Comparison of ENCODE assay signal across 19 cellular contexts in the genomic region with DNA sequence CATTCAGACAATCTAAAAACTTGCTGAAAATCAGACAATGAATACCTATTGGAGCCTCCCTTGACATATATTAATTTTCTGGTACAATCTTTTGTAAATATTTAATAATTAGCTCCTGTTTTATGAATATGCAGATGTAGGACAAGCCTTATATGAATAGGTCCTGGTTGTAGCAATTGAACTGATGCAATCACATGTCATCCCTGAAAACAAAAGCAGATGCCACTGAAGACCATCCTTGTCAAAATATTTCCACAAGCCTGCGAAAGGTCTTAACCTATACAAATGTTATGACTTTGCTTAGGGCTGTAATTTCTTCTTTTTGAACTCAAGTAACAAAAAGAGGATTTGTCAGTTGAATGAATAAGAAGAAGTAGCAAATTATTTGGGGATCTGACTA.
A peak's percentile ranks its signal among the peaks of the same experiment; 100 is the strongest.
DNase-seq lines count a peak whose midpoint lies in the region; ATAC-seq, FAIRE-seq and TF ChIP-seq lines count a peak whose summit lies in the region.
"Had no signal": no experiment of that assay in that cellular context is flagged by ENCODE, and none has a peak within 500 bp of the region (broad histone marks: within the 10 kb centered on the region; RNA-seq: fewer than 3 reads in every experiment).

No MANE protein-coding gene starts in this region.

- H3F3A ChIP-seq in GM23338 (replicated peaks; ENCODE audit: low read depth), result no peaks in the 10 kb centered on the region

- H3K79me2 ChIP-seq in GM23338 (replicated peaks; ENCODE audit: insufficient read depth) (no peaks in the 10 kb centered on the region), K562 (ENCODE audit: control insufficient read depth, insufficient read depth, low read length) (no peaks in the 10 kb centered on the region), mesendoderm (ENCODE audit: control insufficient read depth, insufficient read depth, low read length) (no peaks in the 10 kb centered on the region)

- H3K36me3 ChIP-seq in GM23338 (ENCODE audit: insufficient read depth) (no peaks in the 10 kb centered on the region), K562 (ENCODE audit: control insufficient read depth, insufficient read depth, low read length) (no peaks in the 10 kb centered on the region), mesendoderm (ENCODE audit: control insufficient read depth, insufficient read depth, low read length) (no peaks in the 10 kb centered on the region), upper lobe of right lung (no peaks in the 10 kb centered on the region)
- H3K36me3 ChIP-seq: Peyer's patch had no signal

- no peaks in the 10 kb centered on the region for H3K27me3 Mint-ChIP-seq in GM23338 (ENCODE audit: insufficient read depth, low read depth, poor library complexity)
- H3K27me3 Mint-ChIP-seq: CD4-positive, CD25-positive, alpha-beta regulatory T cell; IgD-negative memory B cell; T-cell had no signal

- H4K20me1 ChIP-seq in GM23338 (replicated peaks; ENCODE audit: insufficient read depth) (no peaks in the 10 kb centered on the region), K562 (replicated peaks; ENCODE audit: control insufficient read depth, insufficient read depth, low read length) (no peaks in the 10 kb centered on the region)

- CTCF ChIA-PET in K562 (lab: Yijun Ruan, JAX; ENCODE audit: low intra/inter-chr PET ratio), result no interaction called here

- H4K8ac ChIP-seq in mesendoderm (ENCODE audit: low read depth, low read length), result no peak overlapping the region

- no peak overlapping the region for H3K27ac Mint-ChIP-seq in GM23338
- H3K27ac Mint-ChIP-seq: CD4-positive, CD25-positive, alpha-beta regulatory T cell; IgD-negative memory B cell; T-cell had no signal

- no peak overlapping the region for H2BK120ac ChIP-seq in mesendoderm (ENCODE audit: low read depth, low read length)

- no peak overlapping the region for H3K18ac ChIP-seq in mesendoderm (ENCODE audit: low read length)

- no peak overlapping the region for H2AK5ac ChIP-seq in mesendoderm (ENCODE audit: low read length)

- H3K27me3 ChIP-seq in GM23338 (ENCODE audit: insufficient read depth) (no peaks in the 10 kb centered on the region), K562 (ENCODE audit: control insufficient read depth in 2 of 2, insufficient read depth in 2 of 2, low read length in 2 of 2) (no peaks in the 10 kb centered on the region), mesendoderm (ENCODE audit: insufficient read depth, low read length, poor library complexity) (no peaks in the 10 kb centered on the region), upper lobe of right lung (no peaks in the 10 kb centered on the region)
- H3K27me3 ChIP-seq: Peyer's patch had no signal

- no peak overlapping the region for H3K56ac ChIP-seq in mesendoderm (ENCODE audit: low read length)

- no peak overlapping the region for H3K27ac ChIP-seq in GM23338 (ENCODE audit: low read depth)
- H3K27ac ChIP-seq in K562 (ENCODE audit: extremely low read depth, low read depth, low read length), result no peak overlapping the region
- no peak overlapping the region for H3K27ac ChIP-seq in mesendoderm (ENCODE audit: low read depth, low read length)
- H3K27ac ChIP-seq in upper lobe of right lung, result no peak overlapping the region
- H3K27ac ChIP-seq: Peyer's patch had no signal

- in situ Hi-C loops in K562 (cut with MboI), result no loop called here

- H3K9me3 ChIP-seq in K562 (replicated peaks; ENCODE audit: control insufficient read depth, insufficient read depth, low read depth, low read length) (no peaks in the 10 kb centered on the region), upper lobe of right lung (no peaks in the 10 kb centered on the region)
- H3K9me3 ChIP-seq: Peyer's patch had no signal

- H2AFZ ChIP-seq in GM23338, result 0 out of 2 replicates have a peak overlapping the region, but pooled peaks have one; percentile 30
- H2AFZ ChIP-seq in K562 (ENCODE audit: low read depth, low read length), result no peak overlapping the region

- no peak overlapping the region for H3K9ac ChIP-seq in K562 (ENCODE audit: insufficient read depth in 1 of 2, low read depth in 2 of 2, low read length in 2 of 2)
- no peak overlapping the region for H3K9ac ChIP-seq in mesendoderm (ENCODE audit: low read length)

- no peak for TF ChIP-seq EP300 in K562 (IDR thresholded peaks at IDR 0.05; ENCODE audit: low read length)

- no peaks in the 10 kb centered on the region for H3K79me1 ChIP-seq in mesendoderm (ENCODE audit: low read length)

- TF ChIP-seq CTCF in GM23338 (conservative IDR thresholded peaks at IDR 0.05; ENCODE audit: low read depth in 2 of 2), result no peak
- no peak for TF ChIP-seq CTCF in K562 (IDR thresholded peaks at IDR 0.05 in 2 of 3, conservative IDR thresholded peaks at IDR 0.05 in 1 of 3; ENCODE audit: insufficient read depth in 2 of 3, low read depth in 1 of 3, low read length in 3 of 3)
- no peak for TF ChIP-seq CTCF in upper lobe of right lung (IDR thresholded peaks at IDR 0.05)

- H3K9me3 Mint-ChIP-seq in GM23338, result no peaks in the 10 kb centered on the region

- ATAC-seq in GM23338 (no peak), K562 (no peak), upper lobe of right lung (no peak), GM18873 (IDR thresholded peaks at IDR 0.05; ENCODE audit: low FRiP score, unreplicated experiment) (no peak)
- ATAC-seq: T-cell had no signal

- peaks cover 5% of the 10 kb centered on the region; the same call in 2 of the 3 replicates for H3K4me1 Mint-ChIP-seq in GM23338
- H3K4me1 Mint-ChIP-seq: CD4-positive, CD25-positive, alpha-beta regulatory T cell; IgD-negative memory B cell; T-cell had no signal

- H3K4me2 ChIP-seq in GM23338 (no peak overlapping the region), K562 (ENCODE audit: insufficient read depth, low read length) (no peak overlapping the region), mesendoderm (ENCODE audit: low read length) (no peak overlapping the region)

- H3K23ac ChIP-seq in mesendoderm (ENCODE audit: low read length), result no peak overlapping the region

- H2BK15ac ChIP-seq in mesendoderm (replicated peaks; ENCODE audit: low read depth), result no peak overlapping the region

- H3K4me3 ChIP-seq in GM23338, result no peak overlapping the region
- no peak overlapping the region for H3K4me3 ChIP-seq in K562
- no peak overlapping the region for H3K4me3 ChIP-seq in mesendoderm (ENCODE audit: low read length)
- no peak overlapping the region for H3K4me3 ChIP-seq in upper lobe of right lung
- H3K4me3 ChIP-seq: Peyer's patch had no signal

- no peaks in the 10 kb centered on the region; the same call in 1 of the 2 replicates for H3K9me2 ChIP-seq in GM23338 (ENCODE audit: insufficient read depth)

- POLR2A ChIA-PET in K562 (lab: Yijun Ruan, JAX), result no interaction called here

- H3K4ac ChIP-seq in mesendoderm (ENCODE audit: low read depth, low read length), result no peak overlapping the region

- H3K4me1 ChIP-seq in GM23338 (ENCODE audit: insufficient read depth) (peaks cover 3% of the 10 kb centered on the region; the same call in 1 of the 2 replicates), K562 (replicated peaks in 1 of 2; ENCODE audit: control insufficient read depth in 2 of 2, insufficient read depth in 2 of 2, low read length in 2 of 2) (no peaks in the 10 kb centered on the region), mesendoderm (ENCODE audit: control insufficient read depth, low read depth, low read length) (peaks cover 4% of the 10 kb centered on the region), upper lobe of right lung (no peaks in the 10 kb centered on the region)
- H3K4me1 ChIP-seq: Peyer's patch had no signal

- no peak overlapping the region for H3K4me3 Mint-ChIP-seq in GM23338
- H3K4me3 Mint-ChIP-seq: CD4-positive, CD25-positive, alpha-beta regulatory T cell; IgD-negative memory B cell; T-cell had no signal

- intact Hi-C loops in K562 (cut with micrococcal nuclease), result no loop called here
- intact Hi-C loops in upper lobe of right lung (cut with DNase I), result no loop called here

- no peak for TF ChIP-seq POLR2A in K562 (conservative IDR thresholded peaks at IDR 0.05)

- DNase-seq in GM23338 (ENCODE audit: low spot score), result no peak
- peak; percentile 43 for DNase-seq in NCI-H748 (lab: John Stamatoyannopoulos, UW; ENCODE audit: unreplicated experiment)
- DNase-seq in K562 (ENCODE audit: extremely low read depth in 1 of 4, low spot score in 3 of 4), result no peak
- peak; percentile 55 for DNase-seq in mesendoderm
- DNase-seq in upper lobe of right lung, result no peak
- DNase-seq in epidermal melanocyte (ENCODE audit: insufficient read length, low spot score), result no peak
- DNase-seq: CD4-positive, CD25-positive, alpha-beta regulatory T cell; DND-41; Karpas-422; NCI-H1436 treated with DMSO at 0.1 percent for 48 hours; NCI-H2029; NCI-H2171; NCI-H345; NCI-H526 treated with DMSO at 0.1 percent for 48 hours; Peyer's patch; T-cell had no signal

- H3K9me1 ChIP-seq in K562 (ENCODE audit: control insufficient read depth, insufficient read depth, low read length), result no peaks in the 10 kb centered on the region

- no peak overlapping the region for H4K5ac ChIP-seq in mesendoderm (ENCODE audit: low read length)

- H3K36me3 Mint-ChIP-seq in GM23338 (ENCODE audit: low read depth), result no peaks in the 10 kb centered on the region
- H3K36me3 Mint-ChIP-seq: CD4-positive, CD25-positive, alpha-beta regulatory T cell; IgD-negative memory B cell; T-cell had no signal

- BruUV-seq in K562 (replicated peaks; lab: Mats Ljungman, UMichigan), result no TSS peak

- WGBS in K562 (ENCODE audit: insufficient coverage, low coverage, missing lambda C conversion rate), result 14% methylated on average over 1 of the region's 1 CpG
- WGBS in mesendoderm (ENCODE audit: extremely low coverage, insufficient coverage, low lambda C conversion rate), result no CpG with 5 or more reads among the region's 1 CpG

- no peak for TF ChIP-seq RAD21 in K562 (CRISPR knock-in tag; conservative IDR thresholded peaks at IDR 0.05 in 1 of 2, IDR thresholded peaks at IDR 0.05 in 1 of 2)

- no peak for FAIRE-seq in K562 (lab: Jason Lieb, UNC)
- FAIRE-seq: GM12891 had no signal

- no peak overlapping the region for H2BK5ac ChIP-seq in mesendoderm (ENCODE audit: low read length)

TF ChIP-seq in GM23338, 12 proteins besides CTCF, POLR2A, EP300 and RAD21 (continues in another document):
- TF ChIP-seq ZNF331 (CRISPR knock-in tag; IDR thresholded peaks at IDR 0.05; ENCODE audit: low read depth) (no peak), EZH2phosphoT487 (IDR thresholded peaks at IDR 0.05; ENCODE audit: unreplicated experiment) (no peak), STAT1 (IDR thresholded peaks at IDR 0.05; ENCODE audit: unreplicated experiment) (no peak), CREB1 (CRISPR knock-in tag; IDR thresholded peaks at IDR 0.05; ENCODE audit: low read depth) (no peak), ZNF114 (CRISPR knock-in tag; IDR thresholded peaks at IDR 0.05) (no peak), EZH2 (IDR thresholded peaks at IDR 0.05; ENCODE audit: low read depth, unreplicated experiment) (no peak)

TF ChIP-seq in K562, 482 proteins besides CTCF, POLR2A, EP300 and RAD21 (continues in another document):
- TF ChIP-seq, protein P1, sequence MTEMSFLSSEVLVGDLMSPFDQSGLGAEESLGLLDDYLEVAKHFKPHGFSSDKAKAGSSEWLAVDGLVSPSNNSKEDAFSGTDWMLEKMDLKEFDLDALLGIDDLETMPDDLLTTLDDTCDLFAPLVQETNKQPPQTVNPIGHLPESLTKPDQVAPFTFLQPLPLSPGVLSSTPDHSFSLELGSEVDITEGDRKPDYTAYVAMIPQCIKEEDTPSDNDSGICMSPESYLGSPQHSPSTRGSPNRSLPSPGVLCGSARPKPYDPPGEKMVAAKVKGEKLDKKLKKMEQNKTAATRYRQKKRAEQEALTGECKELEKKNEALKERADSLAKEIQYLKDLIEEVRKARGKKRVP (CRISPR knock-in tag; IDR thresholded peaks at IDR 0.05), result peak; percentile 55; the same call in 1 of the 2 replicates
- TF ChIP-seq ZNF668 (CRISPR knock-in tag; IDR thresholded peaks at IDR 0.05), result no peak

Comparison
In these comparisons a context has a peak if more than half of its experiments do, and no peak if none do; other contexts are left out.
1. DNase-seq: peak in NCI-H748 (single experiment) and mesendoderm (single experiment); none in GM23338 (single experiment), K562 (0 of 4), upper lobe of right lung (single experiment) and epidermal melanocyte (single experiment).